In the genomic region with DNA sequence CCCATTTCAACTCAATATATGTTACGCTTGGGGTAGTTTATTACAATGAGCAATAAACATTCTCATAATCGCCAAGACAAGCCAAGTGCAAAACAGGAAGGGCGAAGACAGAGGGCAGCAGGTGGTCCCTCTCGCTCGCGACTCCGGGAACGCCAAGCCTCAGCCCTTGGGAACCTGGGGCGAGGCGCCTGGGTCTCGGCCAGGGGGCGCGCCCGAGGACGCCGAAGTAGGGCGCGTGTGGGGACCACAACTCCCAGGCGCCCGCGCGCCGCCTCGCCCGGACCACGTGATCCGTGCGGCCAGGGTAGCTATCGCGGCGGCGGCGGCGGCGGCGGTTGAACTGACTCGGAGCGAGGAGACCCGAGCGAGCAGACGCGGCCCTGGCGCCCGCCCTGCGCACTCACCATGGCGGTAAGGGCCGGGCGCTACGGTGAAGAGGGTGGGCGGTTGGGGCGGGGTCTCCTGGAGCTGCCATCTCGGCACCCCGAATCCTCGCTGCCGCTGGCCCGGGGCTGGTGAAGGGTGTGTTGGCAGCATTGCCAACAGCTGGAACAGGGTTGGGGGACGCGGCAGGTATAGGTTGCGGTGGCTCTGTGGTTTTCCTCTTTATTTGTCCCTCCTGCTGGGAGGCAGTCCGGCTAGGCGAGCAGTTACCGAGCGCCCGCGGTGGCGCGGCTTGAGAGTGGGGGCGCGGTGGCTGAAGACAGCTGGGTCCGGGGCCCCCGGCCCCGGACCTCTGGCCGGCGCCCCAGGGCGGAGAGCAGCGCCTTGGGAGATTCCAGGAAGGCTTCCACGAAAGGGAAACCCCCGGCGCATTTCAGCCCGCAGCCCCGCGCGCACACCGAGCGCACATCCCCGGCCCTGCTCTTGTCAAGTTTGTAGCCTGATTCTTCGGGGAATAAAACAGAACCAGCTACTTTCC, we compare ENCODE assay signal across 8 cellular contexts.
DNase-seq lines count a peak whose midpoint lies in the region; ATAC-seq lines count a peak whose summit lies in the region.

A gene with protein sequence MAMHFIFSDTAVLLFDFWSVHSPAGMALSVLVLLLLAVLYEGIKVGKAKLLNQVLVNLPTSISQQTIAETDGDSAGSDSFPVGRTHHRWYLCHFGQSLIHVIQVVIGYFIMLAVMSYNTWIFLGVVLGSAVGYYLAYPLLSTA (plus strand): TSS at position 338 of the 922 bp plus-strand sequence. CDS start 68 bp downstream, at position 406.

- peak; percentile 96 for ATAC-seq in GM19467 (IDR thresholded peaks at IDR 0.05; ENCODE audit: unreplicated experiment)

- peak; percentile 93 for DNase-seq in COLO668 (lab: John Stamatoyannopoulos, UW; ENCODE audit: unreplicated experiment)
- peak; percentile 20 for DNase-seq in HS-5 (ENCODE audit: low read depth)
- DNase-seq in NOMO-1 treated with dmso at 0.1 percent for 144 hours (lab: John Stamatoyannopoulos, UW; ENCODE audit: unreplicated experiment) = peak; percentile 73
- DNase-seq in activated CD8-positive, alpha-beta memory T cell treated with anti-CD3 and anti-CD28 coated beads, Interleukin-2, amount 50 U/mL, for 48 hours = peak; percentile 97
- peak; percentile 77 for DNase-seq in epidermal melanocyte (ENCODE audit: insufficient read length, low spot score)
- peak; percentile 87 for DNase-seq in middle frontal gyrus (ENCODE audit: extremely low spot score, low spot score)
- DNase-seq in stimulated activated CD8-positive, alpha-beta memory T cell treated with anti-CD3 and anti-CD28 coated beads, Interleukin-2, amount 100 ng/mL, for 1 hour (ENCODE audit: low read depth in 2 of 2) = peak; percentile 71 to 72

Comparison
In these comparisons a context has a peak if more than half of its experiments do, and no peak if none do; other contexts are left out.
1. Peak in every context shown above with its lines: DNase-seq and ATAC-seq.
2. DNase-seq: peak in every context shown above with its lines; median percentile 97 in activated CD8-positive, alpha-beta memory T cell treated with anti-CD3 and anti-CD28 coated beads, Interleukin-2, amount 50 U/mL, for 48 hours; 93 in COLO668; 87 in middle frontal gyrus; 77 in epidermal melanocyte; 73 in NOMO-1 treated with dmso at 0.1 percent for 144 hours; 72 in stimulated activated CD8-positive, alpha-beta memory T cell treated with anti-CD3 and anti-CD28 coated beads, Interleukin-2, amount 100 ng/mL, for 1 hour; 20 in HS-5.